In genomic region chr16:82432261-82432660, GRCh38 we compare ENCODE assay signal across 20 cellular contexts.
A peak's percentile ranks its signal among the peaks of the same experiment; 100 is the strongest.
DNase-seq lines count a peak whose midpoint lies in the region; ATAC-seq and TF ChIP-seq lines count a peak whose summit lies in the region.
"Had no signal": no experiment of that assay in that cellular context is flagged by ENCODE, and none has a peak within 500 bp of the region (broad histone marks: within the 10 kb centered on the region; RNA-seq: fewer than 3 reads in every experiment).

No MANE protein-coding gene starts in this region.

- WGBS in esophagus muscularis mucosa, result 49% methylated on average over 8 of the region's 8 CpGs

- intact Hi-C loops in CD8-positive, alpha-beta T cell (cut with DNase I, micrococcal nuclease), result no loop called here
- intact Hi-C loops in esophagus muscularis mucosa (cut with DNase I), result no loop called here

- no peak overlapping the region for H3K4me2 ChIP-seq in neural progenitor cell

- H3K9me3 ChIP-seq in CD8-positive, alpha-beta T cell (ENCODE audit: low read length), result no peaks in the 10 kb centered on the region
- H3K9me3 ChIP-seq in esophagus muscularis mucosa (no peaks in the 10 kb centered on the region), neural progenitor cell (ENCODE audit: low read depth) (no peaks in the 10 kb centered on the region)
- H3K9me3 ChIP-seq: heart right ventricle, right atrium auricular region, uterus had no signal

- TF ChIP-seq POLR2A in esophagus muscularis mucosa (IDR thresholded peaks at IDR 0.05; ENCODE audit: low read depth), result no peak

- no peaks in the 10 kb centered on the region for H3K27me3 Mint-ChIP-seq in CD8-positive, alpha-beta T cell (ENCODE audit: low read depth)
- H3K27me3 Mint-ChIP-seq in neural progenitor cell (ENCODE audit: insufficient read depth, low read depth), result peaks cover 4% of the 10 kb centered on the region

- peak overlapping the region; percentile 76 for H2AFZ ChIP-seq in neural progenitor cell (replicated peaks)

- H3K36me3 Mint-ChIP-seq in CD8-positive, alpha-beta T cell, result no peaks in the 10 kb centered on the region
- no peaks in the 10 kb centered on the region for H3K36me3 Mint-ChIP-seq in neural progenitor cell

- H3K9me3 Mint-ChIP-seq in CD8-positive, alpha-beta T cell, result no peaks in the 10 kb centered on the region
- H3K9me3 Mint-ChIP-seq in neural progenitor cell, result no peaks in the 10 kb centered on the region
- H3K9me3 Mint-ChIP-seq: HFFc6 had no signal

- no peak overlapping the region for H3K27ac ChIP-seq in CD8-positive, alpha-beta T cell (ENCODE audit: low read depth, low read length)
- H3K27ac ChIP-seq in esophagus muscularis mucosa (replicated peaks in 1 of 4), result no peak overlapping the region
- no peak overlapping the region for H3K27ac ChIP-seq in neural progenitor cell
- H3K27ac ChIP-seq in coronary artery, result no peak overlapping the region
- H3K27ac ChIP-seq: heart right ventricle, right atrium auricular region, SK-N-MC, uterus had no signal

- POLR2A ChIA-PET in CD8-positive, alpha-beta T cell (lab: Charles Lee), result interaction anchor here (0.8 to 1.0 kb wide), 2 partner anchors 24 to 28 kb away, joined by 3 read pairs; no protein-coding TSS in a partner anchor

- CTCF ChIA-PET in CD8-positive, alpha-beta T cell (lab: Charles Lee), result interaction anchor here (1.3 kb wide), 1 partner anchor 25 kb away, joined by 4 read pairs; no protein-coding TSS in a partner anchor

- no peak for TF ChIP-seq CTCF in CD8-positive, alpha-beta T cell (IDR thresholded peaks at IDR 0.05)
- TF ChIP-seq CTCF in esophagus muscularis mucosa (IDR thresholded peaks at IDR 0.05) (no peak), neural progenitor cell (IDR thresholded peaks at IDR 0.05) (no peak), coronary artery (IDR thresholded peaks at IDR 0.05) (no peak)

- H3K4me3 Mint-ChIP-seq in CD8-positive, alpha-beta T cell, result no peak overlapping the region
- H3K4me3 Mint-ChIP-seq in neural progenitor cell, result no peak overlapping the region
- H3K4me3 Mint-ChIP-seq: HFFc6 had no signal

- no peak for TF ChIP-seq EP300 in esophagus muscularis mucosa (IDR thresholded peaks at IDR 0.05)

- no peak overlapping the region for H3K9ac ChIP-seq in neural progenitor cell

- H4K20me1 ChIP-seq in neural progenitor cell (ENCODE audit: low read depth), result no peaks in the 10 kb centered on the region

- peak overlapping the region; percentile 28 for H3K27ac Mint-ChIP-seq in CD8-positive, alpha-beta T cell
- H3K27ac Mint-ChIP-seq in neural progenitor cell, result no peak overlapping the region
- H3K27ac Mint-ChIP-seq: HFFc6 had no signal

- no peaks in the 10 kb centered on the region for H3K4me1 Mint-ChIP-seq in CD8-positive, alpha-beta T cell (ENCODE audit: low read depth)
- H3K4me1 Mint-ChIP-seq in neural progenitor cell, result peaks cover 4% of the 10 kb centered on the region

- no peaks in the 10 kb centered on the region for H3K4me1 ChIP-seq in CD8-positive, alpha-beta T cell (ENCODE audit: insufficient read depth, low read length)
- H3K4me1 ChIP-seq in esophagus muscularis mucosa (no peaks in the 10 kb centered on the region), neural progenitor cell (no peaks in the 10 kb centered on the region)
- H3K4me1 ChIP-seq: heart right ventricle, right atrium auricular region, uterus had no signal

- H3K4me3 ChIP-seq in CD8-positive, alpha-beta T cell (ENCODE audit: low read depth, low read length), result no peak overlapping the region
- H3K4me3 ChIP-seq in esophagus muscularis mucosa (no peak overlapping the region), neural progenitor cell (no peak overlapping the region), coronary artery (no peak overlapping the region)
- H3K4me3 ChIP-seq: heart right ventricle, right atrium auricular region, SK-N-MC, uterus had no signal

- DNase-seq in CD8-positive, alpha-beta T cell, result no peak
- DNase-seq in LHCN-M2 (ENCODE audit: low read depth), result peak; percentile 33
- DNase-seq in esophagus muscularis mucosa (ENCODE audit: extremely low spot score), result peak; percentile 60
- DNase-seq in neural progenitor cell (ENCODE audit: low spot score), result no peak
- no peak for DNase-seq in coronary artery (ENCODE audit: low spot score)
- DNase-seq in GDM1 (lab: John Stamatoyannopoulos, UW), result no peak
- DNase-seq in NCI-H446 (lab: John Stamatoyannopoulos, UW), result no peak
- DNase-seq in midbrain (lab: John Stamatoyannopoulos, UW), result no peak
- DNase-seq: activated CD4-positive, alpha-beta T cell treated with anti-CD3 and anti-CD28 coated beads for 48 hours; activated CD8-positive, alpha-beta memory T cell treated with anti-CD3 and anti-CD28 coated beads, Interleukin-2, amount 50 U/mL, for 48 hours; heart right ventricle; HFFc6; islet precursor cell; Karpas-422; mammary epithelial cell; NCI-H1436; T-helper 9 cell; uterus had no signal

- H3K36me3 ChIP-seq in CD8-positive, alpha-beta T cell (ENCODE audit: insufficient read depth, low read length), result no peaks in the 10 kb centered on the region
- H3K36me3 ChIP-seq in esophagus muscularis mucosa (no peaks in the 10 kb centered on the region), neural progenitor cell (no peaks in the 10 kb centered on the region)
- H3K36me3 ChIP-seq: heart right ventricle, right atrium auricular region, uterus had no signal

- H3K27me3 ChIP-seq in CD8-positive, alpha-beta T cell (ENCODE audit: insufficient read depth, low read length), result no peaks in the 10 kb centered on the region
- H3K27me3 ChIP-seq in esophagus muscularis mucosa, result no peaks in the 10 kb centered on the region
- H3K27me3 ChIP-seq in neural progenitor cell, result peaks cover under 1% of the 10 kb centered on the region
- H3K27me3 ChIP-seq: right atrium auricular region, uterus had no signal

- peak; percentile 54 for ATAC-seq in CD8-positive, alpha-beta T cell
- ATAC-seq: heart right ventricle had no signal

- no peaks in the 10 kb centered on the region for H3K79me2 ChIP-seq in neural progenitor cell (ENCODE audit: low read depth)

- H3F3A ChIP-seq in neural progenitor cell (ENCODE audit: low read depth), result no peaks in the 10 kb centered on the region

Comparison
In these comparisons a context has a peak if more than half of its experiments do, and no peak if none do; other contexts are left out.
1. DNase-seq: peak in LHCN-M2 (single experiment) and esophagus muscularis mucosa (single experiment); none in CD8-positive, alpha-beta T cell (0 of 7), neural progenitor cell (single experiment), coronary artery (single experiment), GDM1 (single experiment), NCI-H446 (0 of 2) and midbrain (single experiment).